Comparison of ENCODE assay signal across 37 cellular contexts in the genomic region with DNA sequence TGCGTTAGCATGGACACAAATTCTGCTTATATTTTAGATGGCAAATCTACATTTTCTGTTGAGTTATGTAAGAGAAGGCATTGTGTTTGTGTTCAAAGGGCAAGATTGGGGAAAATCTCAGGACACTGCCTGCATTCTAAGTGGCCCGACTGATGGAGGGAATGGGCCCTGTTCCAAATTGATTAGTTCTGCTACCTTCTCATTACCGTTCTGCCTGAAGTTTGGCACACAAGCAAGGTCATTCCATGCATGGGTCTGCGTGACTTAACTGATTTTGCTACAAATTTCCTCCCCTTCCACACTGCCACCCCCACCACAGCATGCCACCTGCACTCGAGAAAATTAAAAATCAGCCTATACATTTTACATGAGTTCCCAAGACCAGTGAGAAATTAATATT.
"Had no signal": no experiment of that assay in that cellular context is flagged by ENCODE, and none has a peak within 500 bp of the region (broad histone marks: within the 10 kb centered on the region; RNA-seq: fewer than 3 reads in every experiment).

No MANE protein-coding gene starts in this region.

- H3K4me1 Mint-ChIP-seq: activated B cell treated with CpG ODN at 0.5 μM for 24 hours; activated CD4-positive, alpha-beta T cell treated with anti-CD3 and anti-CD28 coated beads, Interleukin-2, amount 10 ng/mL, durations not matched to agents 24 days and 14 days; activated CD8-positive, alpha-beta memory T cell treated with anti-CD3 and anti-CD28 coated beads, Interleukin-2, amount 10 ng/mL, durations not matched to agents 7 days and 5 days; activated naive CD4-positive, alpha-beta T cell treated with anti-CD3 and anti-CD28 coated beads, Interleukin-2, amount 10 ng/mL, durations not matched to agents 7 days and 5 days; activated naive CD4-positive, alpha-beta T cell treated with anti-CD3 and anti-CD28 coated beads, Interleukin-2, amount 50 U/mL, for 24 hours; activated naive CD8-positive, alpha-beta T cell treated with anti-CD3 and anti-CD28 coated beads, Interleukin-2, amount 10 ng/mL, durations not matched to agents 7 days and 5 days; activated naive CD8-positive, alpha-beta T cell treated with anti-CD3 and anti-CD28 coated beads, Interleukin-2, amount 50 U/mL, for 24 hours; central memory CD8-positive, alpha-beta T cell had no signal

- H3K9me3 ChIP-seq: ascending aorta had no signal

- H3K27ac ChIP-seq: ascending aorta, cardiac muscle cell, VCaP had no signal

- H3K27me3 Mint-ChIP-seq: activated B cell treated with CpG ODN at 0.5 μM for 24 hours; activated CD4-positive, alpha-beta memory T cell treated with anti-CD3 and anti-CD28 coated beads for 36 hours; activated CD4-positive, alpha-beta T cell treated with anti-CD3 and anti-CD28 coated beads, Interleukin-2, amount 10 ng/mL, durations not matched to agents 24 days and 14 days; activated CD8-positive, alpha-beta memory T cell treated with anti-CD3 and anti-CD28 coated beads, Interleukin-2, amount 10 ng/mL, durations not matched to agents 7 days and 5 days; activated CD8-positive, alpha-beta T cell treated with anti-CD3 and anti-CD28 coated beads for 36 hours; activated naive CD4-positive, alpha-beta T cell treated with anti-CD3 and anti-CD28 coated beads, Interleukin-2, amount 10 ng/mL, durations not matched to agents 7 days and 5 days; activated naive CD4-positive, alpha-beta T cell treated with anti-CD3 and anti-CD28 coated beads, Interleukin-2, amount 50 U/mL, for 24 hours; activated naive CD8-positive, alpha-beta T cell; activated naive CD8-positive, alpha-beta T cell treated with anti-CD3 and anti-CD28 coated beads, Interleukin-2, amount 10 ng/mL, durations not matched to agents 7 days and 5 days; activated naive CD8-positive, alpha-beta T cell treated with anti-CD3 and anti-CD28 coated beads, Interleukin-2, amount 50 U/mL, for 24 hours; activated T-cell treated with anti-CD3 and anti-CD28 coated beads, Interleukin-2, amount 50 U/mL, for 24 hours; brain; central memory CD8-positive, alpha-beta T cell had no signal

- DNase-seq: activated B cell treated with CpG ODN at 0.5 μM for 24 hours; activated CD4-positive, alpha-beta memory T cell treated with anti-CD3 and anti-CD28 coated beads for 36 hours; activated CD4-positive, alpha-beta T cell treated with anti-CD3 and anti-CD28 coated beads for 4 hours; activated CD4-positive, alpha-beta T cell treated with anti-CD3 and anti-CD28 coated beads, Interleukin-2, amount 10 ng/mL, durations not matched to agents 24 days and 14 days; activated CD4-positive, alpha-beta T cell treated with anti-CD3 and anti-CD28 coated beads, Interleukin-2, amount 50 U/mL, for 1 hour; activated CD4-positive, alpha-beta T cell treated with anti-CD3 and anti-CD28 coated beads, Interleukin-2, amount 50 U/mL, for 4 hours; activated CD4-positive, CD25-positive, alpha-beta regulatory T cell treated with anti-CD3 and anti-CD28 coated beads, Interleukin-2, amount 50 U/mL, for 72 hours; activated CD8-positive, alpha-beta memory T cell treated with anti-CD3 and anti-CD28 coated beads for 24 hours; activated CD8-positive, alpha-beta memory T cell treated with anti-CD3 and anti-CD28 coated beads, Interleukin-2, amount 10 ng/mL, durations not matched to agents 7 days and 5 days; activated CD8-positive, alpha-beta memory T cell treated with anti-CD3 and anti-CD28 coated beads, Interleukin-2, amount 50 U/mL, for 48 hours; activated CD8-positive, alpha-beta T cell treated with anti-CD3 and anti-CD28 coated beads for 36 hours; activated effector memory CD4-positive, alpha-beta T cell treated with Interleukin-2 at 50 U/mL for 16 hours; activated gamma-delta T cell; activated naive CD4-positive, alpha-beta T cell treated with anti-CD3 and anti-CD28 coated beads, Interleukin-2, amount 10 ng/mL, durations not matched to agents 7 days and 5 days; activated naive CD4-positive, alpha-beta T cell treated with Interleukin-2 at 50 U/mL for 16 hours; activated naive CD8-positive, alpha-beta T cell treated with anti-CD3 and anti-CD28 coated beads, Interleukin-2, amount 10 ng/mL, durations not matched to agents 7 days and 5 days; activated naive CD8-positive, alpha-beta T cell treated with anti-CD3 and anti-CD28 coated beads, Interleukin-2, amount 50 U/mL, for 24 hours; activated T-cell treated with anti-CD3 and anti-CD28 coated beads, Interleukin-2, amount 50 U/mL, for 24 hours; activated T-cell treated with anti-CD3 and anti-CD28 coated beads, Interleukin-2, amount 50 U/mL, for 48 hours; amygdala; anterior cingulate cortex; caudate nucleus; cerebellar nuclear complex; SW 1271; T-helper 1 cell; T-helper 2 cell; T-helper 9 cell had no signal

- H3K4me3 Mint-ChIP-seq: activated B cell treated with CpG ODN at 0.5 μM for 24 hours; activated CD4-positive, alpha-beta memory T cell treated with anti-CD3 and anti-CD28 coated beads for 36 hours; activated CD4-positive, alpha-beta T cell treated with anti-CD3 and anti-CD28 coated beads, Interleukin-2, amount 10 ng/mL, durations not matched to agents 24 days and 14 days; activated CD8-positive, alpha-beta memory T cell treated with anti-CD3 and anti-CD28 coated beads, Interleukin-2, amount 10 ng/mL, durations not matched to agents 7 days and 5 days; activated CD8-positive, alpha-beta T cell treated with anti-CD3 and anti-CD28 coated beads for 36 hours; activated naive CD4-positive, alpha-beta T cell treated with anti-CD3 and anti-CD28 coated beads, Interleukin-2, amount 10 ng/mL, durations not matched to agents 7 days and 5 days; activated naive CD4-positive, alpha-beta T cell treated with anti-CD3 and anti-CD28 coated beads, Interleukin-2, amount 50 U/mL, for 24 hours; activated naive CD8-positive, alpha-beta T cell; activated naive CD8-positive, alpha-beta T cell treated with anti-CD3 and anti-CD28 coated beads, Interleukin-2, amount 10 ng/mL, durations not matched to agents 7 days and 5 days; activated naive CD8-positive, alpha-beta T cell treated with anti-CD3 and anti-CD28 coated beads, Interleukin-2, amount 50 U/mL, for 24 hours; activated T-cell treated with anti-CD3 and anti-CD28 coated beads, Interleukin-2, amount 50 U/mL, for 24 hours; brain; central memory CD8-positive, alpha-beta T cell; T-helper 1 cell treated with Interleukin-12 subunit alpha and Interleukin-12 subunit beta and Interleukin-4 antibody, amounts not matched to agents 30 μg/mL and 1 μg/mL, for 36 hours; T-helper 2 cell treated with Interferon-gamma antibody and Interleukin-4, amounts not matched to agents 5 μg/mL and 100 μg/mL, for 36 hours had no signal

- H3K27me3 ChIP-seq: ascending aorta, cardiac muscle cell had no signal

- H3K36me3 Mint-ChIP-seq: activated CD4-positive, alpha-beta memory T cell treated with anti-CD3 and anti-CD28 coated beads for 36 hours; activated CD8-positive, alpha-beta memory T cell treated with anti-CD3 and anti-CD28 coated beads, Interleukin-2, amount 10 ng/mL, durations not matched to agents 7 days and 5 days; activated naive CD4-positive, alpha-beta T cell treated with anti-CD3 and anti-CD28 coated beads, Interleukin-2, amount 10 ng/mL, durations not matched to agents 7 days and 5 days; activated naive CD4-positive, alpha-beta T cell treated with anti-CD3 and anti-CD28 coated beads, Interleukin-2, amount 50 U/mL, for 24 hours; activated naive CD8-positive, alpha-beta T cell; activated naive CD8-positive, alpha-beta T cell treated with anti-CD3 and anti-CD28 coated beads, Interleukin-2, amount 10 ng/mL, durations not matched to agents 7 days and 5 days; brain had no signal

- H3K4me3 ChIP-seq: ascending aorta, cardiac muscle cell had no signal

- H3K4me1 ChIP-seq: ascending aorta had no signal

- H3K9me3 Mint-ChIP-seq: activated CD4-positive, alpha-beta T cell treated with anti-CD3 and anti-CD28 coated beads, Interleukin-2, amount 10 ng/mL, durations not matched to agents 24 days and 14 days; activated naive CD4-positive, alpha-beta T cell treated with anti-CD3 and anti-CD28 coated beads, Interleukin-2, amount 50 U/mL, for 24 hours; activated naive CD8-positive, alpha-beta T cell treated with anti-CD3 and anti-CD28 coated beads, Interleukin-2, amount 10 ng/mL, durations not matched to agents 7 days and 5 days; T-helper 1 cell treated with Interleukin-12 subunit alpha and Interleukin-12 subunit beta and Interleukin-4 antibody, amounts not matched to agents 30 μg/mL and 1 μg/mL, for 36 hours; T-helper 2 cell treated with Interferon-gamma antibody and Interleukin-4, amounts not matched to agents 5 μg/mL and 100 μg/mL, for 36 hours had no signal

- H3K27ac Mint-ChIP-seq: activated B cell treated with CpG ODN at 0.5 μM for 24 hours; activated CD4-positive, alpha-beta memory T cell treated with anti-CD3 and anti-CD28 coated beads for 36 hours; activated CD4-positive, alpha-beta T cell treated with anti-CD3 and anti-CD28 coated beads, Interleukin-2, amount 10 ng/mL, durations not matched to agents 24 days and 14 days; activated CD8-positive, alpha-beta memory T cell treated with anti-CD3 and anti-CD28 coated beads, Interleukin-2, amount 10 ng/mL, durations not matched to agents 7 days and 5 days; activated CD8-positive, alpha-beta T cell treated with anti-CD3 and anti-CD28 coated beads for 36 hours; activated naive CD4-positive, alpha-beta T cell treated with anti-CD3 and anti-CD28 coated beads, Interleukin-2, amount 10 ng/mL, durations not matched to agents 7 days and 5 days; activated naive CD4-positive, alpha-beta T cell treated with anti-CD3 and anti-CD28 coated beads, Interleukin-2, amount 50 U/mL, for 24 hours; activated naive CD8-positive, alpha-beta T cell; activated naive CD8-positive, alpha-beta T cell treated with anti-CD3 and anti-CD28 coated beads, Interleukin-2, amount 10 ng/mL, durations not matched to agents 7 days and 5 days; activated naive CD8-positive, alpha-beta T cell treated with anti-CD3 and anti-CD28 coated beads, Interleukin-2, amount 50 U/mL, for 24 hours; activated T-cell treated with anti-CD3 and anti-CD28 coated beads, Interleukin-2, amount 50 U/mL, for 24 hours; activated T-helper 2 cell treated with anti-CD3 and anti-CD28 coated beads, Interferon-gamma antibody, Interleukin-2, Interleukin-4, amounts not matched to agents 10 μg/mL and 5 μg/mL and 100 μg/mL, durations not matched to agents 14 hours and 24 hours and 36 hours; T-helper 1 cell treated with Interleukin-12 subunit alpha and Interleukin-12 subunit beta and Interleukin-4 antibody, amounts not matched to agents 30 μg/mL and 1 μg/mL, for 36 hours; T-helper 2 cell treated with Interferon-gamma antibody and Interleukin-4, amounts not matched to agents 5 μg/mL and 100 μg/mL, for 36 hours had no signal

- H3K36me3 ChIP-seq: ascending aorta, cardiac muscle cell had no signal

- ATAC-seq: activated CD8-positive, alpha-beta memory T cell treated with anti-CD3 and anti-CD28 coated beads, Interleukin-2, amount 10 ng/mL, durations not matched to agents 7 days and 5 days; activated CD8-positive, alpha-beta T cell treated with anti-CD3 and anti-CD28 coated beads for 36 hours; activated naive CD8-positive, alpha-beta T cell treated with anti-CD3 and anti-CD28 coated beads, Interleukin-2, amount 50 U/mL, for 24 hours had no signal
